ENCODE assay signal across 8 cellular contexts in the genomic region with DNA sequence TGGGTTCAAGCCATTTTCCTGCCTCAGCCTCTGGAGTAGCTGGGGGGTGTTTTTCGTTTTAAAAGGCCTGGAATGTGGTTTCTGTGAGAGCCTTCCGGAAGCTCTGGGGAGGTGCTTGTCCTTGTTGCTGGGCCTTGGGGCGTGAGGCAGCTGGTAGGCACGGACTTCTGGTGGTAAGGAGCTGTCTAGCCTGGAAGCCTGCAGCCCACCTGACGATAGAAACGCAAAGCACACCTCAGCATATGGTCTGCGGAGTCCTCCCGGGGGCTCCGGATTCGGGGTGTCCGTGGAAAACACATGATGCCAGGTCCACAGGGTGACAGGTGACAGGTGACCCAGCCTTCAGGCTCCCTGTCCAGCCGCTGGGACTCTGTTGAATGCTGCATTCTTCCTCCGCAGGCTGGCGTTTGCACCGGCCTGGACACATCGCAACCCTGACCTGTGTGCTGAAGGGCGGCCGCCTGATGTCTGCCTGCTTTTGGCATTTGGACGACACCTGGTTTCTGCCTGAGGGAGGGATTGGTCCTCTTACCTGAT. TPM values are rescaled to one million over a fixed set of nuclear protein-coding genes. Genes with fewer than 3 reads are reported as not detected.
DNase-seq lines count a peak whose midpoint lies in the region; ATAC-seq and TF ChIP-seq lines count a peak whose summit lies in the region.

No MANE protein-coding gene starts in this region.

- ATAC-seq in central memory CD8-positive, alpha-beta T cell (replicated peaks; ENCODE audit: extremely low read depth, poor library complexity, severe bottlenecking) = no peak

- no peak overlapping the region for H3K4me3 ChIP-seq in neural progenitor cell

- H3K79me2 ChIP-seq in neural progenitor cell (ENCODE audit: low read depth) = no peaks in the 10 kb centered on the region

- H3K36me3 Mint-ChIP-seq in central memory CD8-positive, alpha-beta T cell (ENCODE audit: insufficient read depth) = peaks cover 10% of the 10 kb centered on the region
- H3K36me3 Mint-ChIP-seq in neural progenitor cell = no peaks in the 10 kb centered on the region

- no peak overlapping the region for H2AFZ ChIP-seq in neural progenitor cell (replicated peaks)

- H3K9me3 Mint-ChIP-seq in central memory CD8-positive, alpha-beta T cell = no peaks in the 10 kb centered on the region
- no peaks in the 10 kb centered on the region for H3K9me3 Mint-ChIP-seq in neural progenitor cell

- no peaks in the 10 kb centered on the region for H3K9me3 ChIP-seq in neural progenitor cell (ENCODE audit: low read depth)

- H3K27ac Mint-ChIP-seq in central memory CD8-positive, alpha-beta T cell (ENCODE audit: low read depth) = peak overlapping the region; percentile 58
- H3K27ac Mint-ChIP-seq in neural progenitor cell = no peak overlapping the region

- DNase-seq in ELF-1 (ENCODE audit: low read depth, low spot score) (peak; percentile 94), Kasumi-1 (lab: John Stamatoyannopoulos, UW) (peak; percentile 80), neural progenitor cell (ENCODE audit: low spot score) (peak; percentile 52), NCI-H1930 (lab: John Stamatoyannopoulos, UW) (no peak), NCI-H187 (lab: John Stamatoyannopoulos, UW) (no peak), NCI-H510A treated with DMSO at 0.1 percent for 48 hours (lab: John Stamatoyannopoulos, UW) (no peak), mucosa of gallbladder (ENCODE audit: low spot score) (no peak)
- no peak for DNase-seq in central memory CD8-positive, alpha-beta T cell (ENCODE audit: low spot score in 2 of 2)

- peaks cover 27% of the 10 kb centered on the region for H3K4me1 Mint-ChIP-seq in central memory CD8-positive, alpha-beta T cell
- peaks cover 24% of the 10 kb centered on the region for H3K4me1 Mint-ChIP-seq in neural progenitor cell

- no peak for TF ChIP-seq CTCF in neural progenitor cell (IDR thresholded peaks at IDR 0.05)

- no peaks in the 10 kb centered on the region for H3K36me3 ChIP-seq in neural progenitor cell

- H3K27ac ChIP-seq in neural progenitor cell = no peak overlapping the region

- no peaks in the 10 kb centered on the region for H3K27me3 Mint-ChIP-seq in central memory CD8-positive, alpha-beta T cell
- H3K27me3 Mint-ChIP-seq in neural progenitor cell (ENCODE audit: insufficient read depth, low read depth) = peaks cover 5% of the 10 kb centered on the region

- H3K9ac ChIP-seq in neural progenitor cell = no peak overlapping the region

- H3K4me3 Mint-ChIP-seq in central memory CD8-positive, alpha-beta T cell = no peak overlapping the region
- no peak overlapping the region for H3K4me3 Mint-ChIP-seq in neural progenitor cell

- no peaks in the 10 kb centered on the region for H3K27me3 ChIP-seq in neural progenitor cell

- peaks cover 56% of the 10 kb centered on the region for H4K20me1 ChIP-seq in neural progenitor cell (ENCODE audit: low read depth)

- H3K4me1 ChIP-seq in neural progenitor cell = peaks cover 23% of the 10 kb centered on the region

- peak overlapping the region; percentile 31 for H3K4me2 ChIP-seq in neural progenitor cell

- peaks cover 23% of the 10 kb centered on the region for H3F3A ChIP-seq in neural progenitor cell (ENCODE audit: low read depth)

RNA-seq across cellular contexts. Expression of a gene that starts 37.3 kb away (rescaled TPM):
- total RNA-seq in neural progenitor cell (ENCODE audit: low replicate concordance) (14.2 and 21.3 TPM in 2 replicates), mucosa of gallbladder (44.4 TPM)

Comparison
In these comparisons a context has a peak if more than half of its experiments do, and no peak if none do; other contexts are left out.
1. DNase-seq: peak in ELF-1 (single experiment), Kasumi-1 (2 of 2) and neural progenitor cell (single experiment); none in central memory CD8-positive, alpha-beta T cell (0 of 2), NCI-H1930 (0 of 2), NCI-H187 (0 of 2), NCI-H510A treated with DMSO at 0.1 percent for 48 hours (single experiment) and mucosa of gallbladder (single experiment).